Comparison of ENCODE assay signal across 2 cellular contexts in the genomic region with DNA sequence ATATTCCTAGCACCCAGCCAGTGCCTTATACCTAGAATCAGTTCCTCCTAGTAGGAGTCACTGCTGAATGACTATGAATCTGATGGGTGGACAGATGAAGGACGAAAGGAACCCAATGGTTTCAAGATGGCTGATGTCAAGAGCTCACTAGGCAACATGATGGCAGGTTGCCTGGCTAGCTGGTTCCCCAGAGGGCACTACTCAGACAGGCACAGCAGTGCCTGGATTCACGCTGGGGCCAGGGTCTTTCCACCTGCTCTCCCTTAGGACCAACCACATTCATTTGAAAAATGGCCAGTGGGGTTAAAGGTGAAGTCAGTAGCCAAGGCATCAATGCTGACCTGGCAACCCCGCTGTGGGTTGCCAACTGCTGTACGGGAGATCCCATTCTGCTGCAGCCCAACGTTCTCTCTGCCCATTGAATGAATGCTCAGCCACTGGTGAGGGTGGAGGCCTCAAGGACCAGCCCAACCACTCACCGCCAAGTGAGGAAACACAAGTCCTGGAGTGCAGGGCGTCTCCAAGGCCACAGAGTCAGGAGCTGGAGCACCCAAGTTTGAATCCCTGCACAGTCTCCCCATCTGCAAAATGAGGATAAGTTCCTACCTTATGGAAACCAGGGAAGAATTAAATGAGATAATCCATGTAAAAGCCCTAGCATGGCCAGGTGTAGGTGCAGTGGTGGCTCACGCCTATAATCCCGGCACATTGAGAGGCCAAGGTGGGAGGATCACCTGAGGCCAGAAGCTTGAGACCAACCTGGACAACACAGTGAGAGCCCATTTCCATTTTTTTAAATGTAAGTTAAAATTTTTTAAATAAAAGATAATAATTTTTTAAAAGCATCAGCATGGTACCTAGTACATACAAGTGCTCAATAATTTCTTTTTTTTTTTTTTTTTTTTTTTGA.
TF ChIP-seq lines count a peak whose summit lies in the region.

No MANE protein-coding gene starts in this region.

TF ChIP-seq in A549, 52 proteins besides CTCF, POLR2A, EP300 and RAD21:
- TF ChIP-seq RARB (CRISPR knock-in tag; IDR thresholded peaks at IDR 0.05) (no peak), HOXB13 (CRISPR knock-in tag; IDR thresholded peaks at IDR 0.05; ENCODE audit: low read depth) (no peak), POLR2AphosphoS2 (conservative IDR thresholded peaks at IDR 0.05; ENCODE audit: low read length) (no peak), MAFK (IDR thresholded peaks at IDR 0.05; ENCODE audit: partially characterized antibody) (no peak), MAZ (IDR thresholded peaks at IDR 0.05; ENCODE audit: borderline replicate concordance, low read depth, low read length) (no peak), FOXS1 (CRISPR knock-in tag; IDR thresholded peaks at IDR 0.05) (no peak), JUNB (IDR thresholded peaks at IDR 0.05) (no peak), HDAC2 (IDR thresholded peaks at IDR 0.05) (no peak), PHF8 (IDR thresholded peaks at IDR 0.05; ENCODE audit: borderline replicate concordance, low read depth) (no peak), HEYL (CRISPR knock-in tag; IDR thresholded peaks at IDR 0.05) (no peak), SREBF2 (IDR thresholded peaks at IDR 0.05) (no peak), CBX2 (IDR thresholded peaks at IDR 0.05; ENCODE audit: borderline replicate concordance, low read depth) (no peak), RCOR1 (IDR thresholded peaks at IDR 0.05; ENCODE audit: low read depth, low read length) (no peak), ZFP36 (IDR thresholded peaks at IDR 0.05; ENCODE audit: borderline replicate concordance, partially characterized antibody) (no peak)
- TF ChIP-seq, protein P1, sequence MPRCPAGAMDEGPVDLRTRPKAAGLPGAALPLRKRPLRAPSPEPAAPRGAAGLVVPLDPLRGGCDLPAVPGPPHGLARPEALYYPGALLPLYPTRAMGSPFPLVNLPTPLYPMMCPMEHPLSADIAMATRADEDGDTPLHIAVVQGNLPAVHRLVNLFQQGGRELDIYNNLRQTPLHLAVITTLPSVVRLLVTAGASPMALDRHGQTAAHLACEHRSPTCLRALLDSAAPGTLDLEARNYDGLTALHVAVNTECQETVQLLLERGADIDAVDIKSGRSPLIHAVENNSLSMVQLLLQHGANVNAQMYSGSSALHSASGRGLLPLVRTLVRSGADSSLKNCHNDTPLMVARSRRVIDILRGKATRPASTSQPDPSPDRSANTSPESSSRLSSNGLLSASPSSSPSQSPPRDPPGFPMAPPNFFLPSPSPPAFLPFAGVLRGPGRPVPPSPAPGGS (IDR thresholded peaks at IDR 0.05) = no peak
- TF ChIP-seq, protein P2, sequence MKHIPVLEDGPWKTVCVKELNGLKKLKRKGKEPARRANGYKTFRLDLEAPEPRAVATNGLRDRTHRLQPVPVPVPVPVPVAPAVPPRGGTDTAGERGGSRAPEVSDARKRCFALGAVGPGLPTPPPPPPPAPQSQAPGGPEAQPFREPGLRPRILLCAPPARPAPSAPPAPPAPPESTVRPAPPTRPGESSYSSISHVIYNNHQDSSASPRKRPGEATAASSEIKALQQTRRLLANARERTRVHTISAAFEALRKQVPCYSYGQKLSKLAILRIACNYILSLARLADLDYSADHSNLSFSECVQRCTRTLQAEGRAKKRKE (CRISPR knock-in tag; IDR thresholded peaks at IDR 0.05; ENCODE audit: low read depth) = no peak
- TF ChIP-seq, protein P3, sequence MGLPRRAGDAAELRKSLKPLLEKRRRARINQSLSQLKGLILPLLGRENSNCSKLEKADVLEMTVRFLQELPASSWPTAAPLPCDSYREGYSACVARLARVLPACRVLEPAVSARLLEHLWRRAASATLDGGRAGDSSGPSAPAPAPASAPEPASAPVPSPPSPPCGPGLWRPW (IDR thresholded peaks at IDR 0.05) = no peak

TF ChIP-seq in IMR-90, 13 proteins besides CTCF, POLR2A, EP300 and RAD21:
- TF ChIP-seq RCOR1 (IDR thresholded peaks at IDR 0.05; ENCODE audit: insufficient replicate concordance, low read length) (no peak), MXI1 (IDR thresholded peaks at IDR 0.05; ENCODE audit: borderline replicate concordance, low read depth, low read length) (no peak), SMC3 (IDR thresholded peaks at IDR 0.05; ENCODE audit: low read depth, low read length) (no peak), CHD1 (IDR thresholded peaks at IDR 0.05; ENCODE audit: low read depth, low read length) (no peak), BHLHE40 (IDR thresholded peaks at IDR 0.05; ENCODE audit: low read depth, low read length) (no peak), NFE2L2 (IDR thresholded peaks at IDR 0.05; ENCODE audit: low read depth, low read length) (no peak)
- TF ChIP-seq, protein P4, sequence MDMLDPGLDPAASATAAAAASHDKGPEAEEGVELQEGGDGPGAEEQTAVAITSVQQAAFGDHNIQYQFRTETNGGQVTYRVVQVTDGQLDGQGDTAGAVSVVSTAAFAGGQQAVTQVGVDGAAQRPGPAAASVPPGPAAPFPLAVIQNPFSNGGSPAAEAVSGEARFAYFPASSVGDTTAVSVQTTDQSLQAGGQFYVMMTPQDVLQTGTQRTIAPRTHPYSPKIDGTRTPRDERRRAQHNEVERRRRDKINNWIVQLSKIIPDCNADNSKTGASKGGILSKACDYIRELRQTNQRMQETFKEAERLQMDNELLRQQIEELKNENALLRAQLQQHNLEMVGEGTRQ (IDR thresholded peaks at IDR 0.05; ENCODE audit: low read depth, low read length) = no peak
